ENCODE assay signal across 13 cellular contexts in genomic region chr3:29170894-29171582, GRCh38.
DNase-seq lines count a peak whose midpoint lies in the region; ATAC-seq and TF ChIP-seq lines count a peak whose summit lies in the region.
"Had no signal": no experiment of that assay in that cellular context is flagged by ENCODE, and none has a peak within 500 bp of the region (broad histone marks: within the 10 kb centered on the region; RNA-seq: fewer than 3 reads in every experiment).

No MANE protein-coding gene starts in this region.

- H3K9me3 Mint-ChIP-seq in T-helper 1 cell treated with Interleukin-12 subunit alpha and Interleukin-12 subunit beta and Interleukin-4 antibody, amounts not matched to agents 30 μg/mL and 1 μg/mL, for 36 hours: peaks cover 8% of the 10 kb centered on the region

- no peaks in the 10 kb centered on the region for H3K79me2 ChIP-seq in SU-DHL-6 (ENCODE audit: insufficient read depth, low read length)

- H4K20me1 ChIP-seq in SU-DHL-6 (ENCODE audit: low read depth, low read length): no peaks in the 10 kb centered on the region

- H3K27me3 Mint-ChIP-seq in T-helper 1 cell treated with Interleukin-12 subunit alpha and Interleukin-12 subunit beta and Interleukin-4 antibody, amounts not matched to agents 30 μg/mL and 1 μg/mL, for 36 hours (ENCODE audit: low read depth): no peaks in the 10 kb centered on the region
- H3K27me3 Mint-ChIP-seq: activated T-helper 17 cell treated with anti-CD3 and anti-CD28 coated beads, Interleukin-2, amount 50 U/mL, for 72 hours had no signal

- H3K4me3 Mint-ChIP-seq in T-helper 1 cell treated with Interleukin-12 subunit alpha and Interleukin-12 subunit beta and Interleukin-4 antibody, amounts not matched to agents 30 μg/mL and 1 μg/mL, for 36 hours: no peak overlapping the region
- H3K4me3 Mint-ChIP-seq: activated T-helper 17 cell treated with anti-CD3 and anti-CD28 coated beads, Interleukin-2, amount 50 U/mL, for 72 hours had no signal

- ATAC-seq in foreskin keratinocyte: peak; percentile 72
- no peak for ATAC-seq in left lung
- no peak for ATAC-seq in mucosa of descending colon
- ATAC-seq: HCT116 had no signal

- H3K4me1 ChIP-seq in foreskin keratinocyte: peaks cover 10% of the 10 kb centered on the region
- peaks cover 15% of the 10 kb centered on the region for H3K4me1 ChIP-seq in skeletal muscle satellite cell (ENCODE audit: control insufficient read depth, insufficient read depth, low read length)
- peaks cover 0 to 5% of the 10 kb centered on the region in 2 donors for H3K4me1 ChIP-seq in left lung
- H3K4me1 ChIP-seq in mucosa of descending colon (ENCODE audit: low read depth): no peaks in the 10 kb centered on the region

- peaks cover 9% of the 10 kb centered on the region for H3K36me3 Mint-ChIP-seq in T-helper 1 cell treated with Interleukin-12 subunit alpha and Interleukin-12 subunit beta and Interleukin-4 antibody, amounts not matched to agents 30 μg/mL and 1 μg/mL, for 36 hours (ENCODE audit: low read depth)

- no peaks in the 10 kb centered on the region for H3F3A ChIP-seq in SU-DHL-6 (ENCODE audit: insufficient read depth)

- H3K9ac ChIP-seq in SU-DHL-6 (ENCODE audit: low read length): no peak overlapping the region
- no peak overlapping the region for H3K9ac ChIP-seq in skeletal muscle satellite cell (ENCODE audit: low read depth, low read length)

- peak overlapping the region; percentile 71 for H3K27ac Mint-ChIP-seq in T-helper 1 cell treated with Interleukin-12 subunit alpha and Interleukin-12 subunit beta and Interleukin-4 antibody, amounts not matched to agents 30 μg/mL and 1 μg/mL, for 36 hours
- H3K27ac Mint-ChIP-seq: activated T-helper 17 cell treated with anti-CD3 and anti-CD28 coated beads, Interleukin-2, amount 50 U/mL, for 72 hours had no signal

- peak overlapping the region; percentile 61 for H2AFZ ChIP-seq in SU-DHL-6 (ENCODE audit: low read depth, low read length, severe bottlenecking)

- TF ChIP-seq CTCF in SU-DHL-6 (IDR thresholded peaks at IDR 0.05; ENCODE audit: insufficient read depth, low read length, poor library complexity, severe bottlenecking): no peak
- no peak for TF ChIP-seq CTCF in foreskin keratinocyte (conservative IDR thresholded peaks at IDR 0.05)
- TF ChIP-seq CTCF in left lung (IDR thresholded peaks at IDR 0.05): no peak
- no peak for TF ChIP-seq CTCF in mucosa of descending colon (IDR thresholded peaks at IDR 0.05)

- H3K27me3 ChIP-seq in SU-DHL-6 (ENCODE audit: low read length) (no peaks in the 10 kb centered on the region), foreskin keratinocyte (no peaks in the 10 kb centered on the region), skeletal muscle satellite cell (ENCODE audit: control insufficient read depth, insufficient read depth, low read length) (no peaks in the 10 kb centered on the region), left lung (no peaks in the 10 kb centered on the region)

- H3K4me2 ChIP-seq in SU-DHL-6 (ENCODE audit: low read depth, low read length, poor library complexity, severe bottlenecking) (peak overlapping the region; percentile 44), skeletal muscle satellite cell (ENCODE audit: low read length) (peak overlapping the region; percentile 23)

- H3K27ac ChIP-seq in SU-DHL-6 (ENCODE audit: low read depth, low read length): no peak overlapping the region
- H3K27ac ChIP-seq in foreskin keratinocyte: no peak overlapping the region
- H3K27ac ChIP-seq in left lung: peak overlapping the region in 1 of 2 donors; percentile 21
- H3K27ac ChIP-seq: 22Rv1, HL-60 had no signal

- H3K9me3 ChIP-seq in SU-DHL-6 (ENCODE audit: insufficient read depth, low read length): no peaks in the 10 kb centered on the region
- H3K9me3 ChIP-seq in skeletal muscle satellite cell (replicated peaks; ENCODE audit: low read length): no peaks in the 10 kb centered on the region
- no peaks in the 10 kb centered on the region for H3K9me3 ChIP-seq in left lung
- no peaks in the 10 kb centered on the region for H3K9me3 ChIP-seq in mucosa of descending colon

- no peak for DNase-seq in T-helper 1 cell
- DNase-seq in foreskin keratinocyte: no peak
- DNase-seq in HuH-7 (ENCODE audit: low spot score): no peak
- no peak for DNase-seq in left lung
- no peak for DNase-seq in mucosa of descending colon
- DNase-seq: NCI-H1436 treated with DMSO at 0.1 percent for 48 hours had no signal

- H3K36me3 ChIP-seq in SU-DHL-6 (ENCODE audit: low read length): no peaks in the 10 kb centered on the region
- no peaks in the 10 kb centered on the region for H3K36me3 ChIP-seq in skeletal muscle satellite cell (ENCODE audit: insufficient read depth, low read length)
- no peaks in the 10 kb centered on the region for H3K36me3 ChIP-seq in left lung
- H3K36me3 ChIP-seq in mucosa of descending colon (ENCODE audit: low read depth): no peaks in the 10 kb centered on the region

- H3K4me1 Mint-ChIP-seq in T-helper 1 cell treated with Interleukin-12 subunit alpha and Interleukin-12 subunit beta and Interleukin-4 antibody, amounts not matched to agents 30 μg/mL and 1 μg/mL, for 36 hours (ENCODE audit: low read depth): peaks cover 16% of the 10 kb centered on the region
- H3K4me1 Mint-ChIP-seq: activated T-helper 17 cell treated with anti-CD3 and anti-CD28 coated beads, Interleukin-2, amount 50 U/mL, for 72 hours had no signal

- H3K9me2 ChIP-seq in SU-DHL-6 (replicated peaks; ENCODE audit: insufficient read depth, low read length): no peaks in the 10 kb centered on the region

- intact Hi-C loops in left lung (cut with DNase I) (no loop called here), mucosa of descending colon (cut with DNase I, micrococcal nuclease) (no loop called here)

- no peak overlapping the region for H3K4me3 ChIP-seq in SU-DHL-6 (ENCODE audit: insufficient read depth, low read length, poor library complexity, severe bottlenecking)
- H3K4me3 ChIP-seq in skeletal muscle satellite cell (ENCODE audit: low read length): no peak overlapping the region
- H3K4me3 ChIP-seq in left lung: no peak overlapping the region
- no peak overlapping the region for H3K4me3 ChIP-seq in mucosa of descending colon
